18 cellular contexts compared by ENCODE assay signal in genomic region chr20:2557873-2558580, GRCh38. TPM values are rescaled to one million over a fixed set of nuclear protein-coding genes. Genes with fewer than 3 reads are reported as not detected.
DNase-seq lines count a peak whose midpoint lies in the region; ATAC-seq, FAIRE-seq and TF ChIP-seq lines count a peak whose summit lies in the region.
"Had no signal": no experiment of that assay in that cellular context is flagged by ENCODE, and none has a peak within 500 bp of the region (broad histone marks: within the 10 kb centered on the region; RNA-seq: fewer than 3 reads in every experiment).

No MANE protein-coding gene starts in this region.

- H3K14ac ChIP-seq in H9 (ENCODE audit: insufficient read depth, low read length) = no peak overlapping the region; the same call in 1 of the 2 replicates
- no peak overlapping the region for H3K14ac ChIP-seq in mesenchymal stem cell (ENCODE audit: low read length in 2 of 2)

- H2AFZ ChIP-seq in H9 (ENCODE audit: low read length) (no peak overlapping the region), astrocyte (ENCODE audit: low read depth, low read length) (no peak overlapping the region), osteoblast (ENCODE audit: low read length) (no peak overlapping the region), mesenchymal stem cell (ENCODE audit: low read depth, low read length) (no peak overlapping the region)

- H3K27ac Mint-ChIP-seq in H9 (no peak overlapping the region), astrocyte (ENCODE audit: unreplicated experiment) (no peak overlapping the region)

- no peak for TF ChIP-seq CTCF in H9 (conservative IDR thresholded peaks at IDR 0.05)
- TF ChIP-seq CTCF in astrocyte (IDR thresholded peaks at IDR 0.05; ENCODE audit: insufficient read depth, low read depth, low read length) = no peak
- no peak for TF ChIP-seq CTCF in osteoblast (IDR thresholded peaks at IDR 0.05; ENCODE audit: extremely low read depth, low read depth, low read length)

- H4K8ac ChIP-seq in H9 (replicated peaks; ENCODE audit: insufficient read length, low read depth, low read length) = no peak overlapping the region
- H4K8ac ChIP-seq in mesenchymal stem cell (ENCODE audit: low read length) = no peak overlapping the region

- no peaks in the 10 kb centered on the region for H3K9me3 ChIP-seq in H9 (ENCODE audit: control insufficient read depth, low read depth, low read length)
- no peaks in the 10 kb centered on the region for H3K9me3 ChIP-seq in astrocyte (ENCODE audit: insufficient read depth, low read depth, low read length)
- H3K9me3 ChIP-seq in iPS-18a (ENCODE audit: control insufficient read depth, low read depth, low read length) = no peaks in the 10 kb centered on the region
- H3K9me3 ChIP-seq in osteoblast (ENCODE audit: low read depth, low read length) = no peaks in the 10 kb centered on the region
- no peaks in the 10 kb centered on the region for H3K9me3 ChIP-seq in mesenchymal stem cell (ENCODE audit: control insufficient read depth, low read length)
- H3K9me3 ChIP-seq: BLaER1, upper lobe of left lung had no signal

- H2BK5ac ChIP-seq in H9 (ENCODE audit: insufficient read length, low read length) = no peak overlapping the region
- H2BK5ac ChIP-seq in mesenchymal stem cell (ENCODE audit: low read depth, low read length, poor library complexity, severe bottlenecking) = no peak overlapping the region

- H3K27me3 Mint-ChIP-seq in H9 (ENCODE audit: low read depth) (peaks cover 90% of the 10 kb centered on the region), astrocyte (ENCODE audit: low read depth, unreplicated experiment) (peaks cover 70% of the 10 kb centered on the region)

- peaks cover 4 to 5% of the 10 kb centered on the region in 2 experiments; a peak in 1 of 4 replicates for H3K4me1 Mint-ChIP-seq in H9
- no peaks in the 10 kb centered on the region for H3K4me1 Mint-ChIP-seq in astrocyte (ENCODE audit: low read depth, unreplicated experiment)

- no peak overlapping the region for H2BK120ac ChIP-seq in H9 (ENCODE audit: low read depth, low read length, poor library complexity, severe bottlenecking)
- H2BK120ac ChIP-seq in mesenchymal stem cell (ENCODE audit: low read depth, low read length) = no peak overlapping the region

- ATAC-seq in HG03108 (IDR thresholded peaks at IDR 0.05; ENCODE audit: unreplicated experiment) = no peak

- no peak overlapping the region for H3K18ac ChIP-seq in H9 (ENCODE audit: insufficient read length, low read depth, low read length)
- H3K18ac ChIP-seq in mesenchymal stem cell (ENCODE audit: low read depth in 1 of 2, low read length in 2 of 2) = no peak overlapping the region

- H2BK12ac ChIP-seq in H9 (ENCODE audit: insufficient read length, low read depth, low read length) = no peak overlapping the region
- no peak overlapping the region for H2BK12ac ChIP-seq in mesenchymal stem cell (ENCODE audit: low read length in 2 of 2)

- DNase-seq in H9 (no peak), astrocyte (ENCODE audit: low read depth) (no peak), osteoblast (ENCODE audit: insufficient read length, low spot score, missing footprints) (peak; percentile 57), NCI-H524 (lab: John Stamatoyannopoulos, UW) (no peak), mesenchymal stem cell (no peak)
- DNase-seq: activated T-cell treated with anti-CD3 and anti-CD28 coated beads, Interleukin-2, amount 50 U/mL, for 48 hours; DMS153; foreskin keratinocyte; islet precursor cell; NCI-H2029 treated with DMSO at 0.1 percent for 48 hours; NCI-H526; posterior cingulate gyrus had no signal

- no peaks in the 10 kb centered on the region for H3K79me2 ChIP-seq in H9 (ENCODE audit: insufficient read depth, low read length)
- H3K79me2 ChIP-seq in astrocyte (ENCODE audit: insufficient read depth, low read length) = no peaks in the 10 kb centered on the region
- H3K79me2 ChIP-seq in osteoblast (ENCODE audit: insufficient read depth, low read length) = no peaks in the 10 kb centered on the region

- H3K79me1 ChIP-seq in H9 (ENCODE audit: insufficient read depth, low read depth, low read length, poor library complexity, severe bottlenecking) (no peaks in the 10 kb centered on the region), mesenchymal stem cell (replicated peaks; ENCODE audit: low read length, poor library complexity, severe bottlenecking) (no peaks in the 10 kb centered on the region)

- no CpG with 5 or more reads among the region's 22 CpGs for WGBS in H9 (ENCODE audit: extremely low coverage, insufficient read length, low lambda C conversion rate)
- WGBS in mesenchymal stem cell = 54% methylated on average over 21 of the region's 22 CpGs

- no peak overlapping the region for H3K23ac ChIP-seq in H9 (ENCODE audit: insufficient read length, low read depth, low read length)
- H3K23ac ChIP-seq in mesenchymal stem cell (ENCODE audit: low read length in 2 of 2) = no peak overlapping the region

- H4K5ac ChIP-seq in H9 (ENCODE audit: insufficient read length, low read depth, low read length) = no peak overlapping the region

- peaks cover 25% of the 10 kb centered on the region for H3K27me3 ChIP-seq in H9 (ENCODE audit: insufficient read depth, low read length)
- peaks cover 42% of the 10 kb centered on the region for H3K27me3 ChIP-seq in astrocyte (ENCODE audit: insufficient read depth, low read length)
- H3K27me3 ChIP-seq in iPS-18a (ENCODE audit: control insufficient read depth, insufficient read depth, low read length) = peaks cover 59% of the 10 kb centered on the region
- H3K27me3 ChIP-seq in osteoblast (ENCODE audit: insufficient read depth, low read length) = peaks cover 59% of the 10 kb centered on the region
- H3K27me3 ChIP-seq in mesenchymal stem cell (ENCODE audit: control insufficient read depth in 1 of 2, insufficient read depth in 1 of 2, low read length in 2 of 2) = peaks cover 42 to 78% of the 10 kb centered on the region in 2 experiments
- H3K27me3 ChIP-seq: BLaER1 had no signal

- no peak for FAIRE-seq in astrocyte (lab: Jason Lieb, UNC)

- no peak overlapping the region for H3K27ac ChIP-seq in H9 (ENCODE audit: insufficient read length, low read depth, low read length)
- no peak overlapping the region for H3K27ac ChIP-seq in astrocyte (ENCODE audit: low read depth, low read length)
- no peak overlapping the region for H3K27ac ChIP-seq in iPS-18a (ENCODE audit: low read length)
- H3K27ac ChIP-seq in osteoblast (ENCODE audit: low read depth, low read length) = no peak overlapping the region
- H3K27ac ChIP-seq in mesenchymal stem cell (ENCODE audit: low read length, poor library complexity, severe bottlenecking) = no peak overlapping the region
- H3K27ac ChIP-seq: BLaER1, foreskin keratinocyte, SK-N-MC, upper lobe of left lung had no signal

- H3K23me2 ChIP-seq in H9 (ENCODE audit: insufficient read length, low read depth, low read length, poor library complexity, severe bottlenecking) = peaks cover 8% of the 10 kb centered on the region

- H3K4me3 Mint-ChIP-seq in H9 = peak overlapping the region; percentile 53 to 80
- H3K4me3 Mint-ChIP-seq in astrocyte (ENCODE audit: unreplicated experiment) = no peak overlapping the region

- no peak overlapping the region for H3T11ph ChIP-seq in H9 (ENCODE audit: low read length)

- H2BK15ac ChIP-seq in H9 (ENCODE audit: low read depth, low read length) = no peak overlapping the region; the same call in 1 of the 2 replicates
- no peak overlapping the region for H2BK15ac ChIP-seq in mesenchymal stem cell (ENCODE audit: low read depth, poor library complexity, severe bottlenecking)

- H3K56ac ChIP-seq in H9 (ENCODE audit: insufficient read length, low read depth, low read length) = no peak overlapping the region

- H2AK5ac ChIP-seq in H9 (ENCODE audit: insufficient read length, low read length) (no peak overlapping the region), mesenchymal stem cell (ENCODE audit: low read length, severe bottlenecking) (no peak overlapping the region)

- H3K36me3 Mint-ChIP-seq in H9 (ENCODE audit: insufficient read depth in 1 of 3, low read depth in 3 of 3) (no peaks in the 10 kb centered on the region; a peak in 1 of 7 replicates), astrocyte (ENCODE audit: low read depth, unreplicated experiment) (peaks cover 3% of the 10 kb centered on the region)

- peak overlapping the region; percentile 39 for H3K4me2 ChIP-seq in H9 (ENCODE audit: insufficient read depth, insufficient read length, low read length)
- peak overlapping the region; percentile 62 for H3K4me2 ChIP-seq in astrocyte (ENCODE audit: low read length)
- no peak overlapping the region for H3K4me2 ChIP-seq in osteoblast (ENCODE audit: insufficient read depth, low read length)
- no peak overlapping the region for H3K4me2 ChIP-seq in mesenchymal stem cell (ENCODE audit: low read length, poor library complexity, severe bottlenecking)
- H3K4me2 ChIP-seq: BLaER1 had no signal

- no peaks in the 10 kb centered on the region for H3K36me3 ChIP-seq in astrocyte (ENCODE audit: insufficient read depth, low read length)
- H3K36me3 ChIP-seq in iPS-18a (ENCODE audit: control insufficient read depth, low read depth, low read length) = no peaks in the 10 kb centered on the region
- no peaks in the 10 kb centered on the region for H3K36me3 ChIP-seq in osteoblast (ENCODE audit: insufficient read depth, low read length)
- no peaks in the 10 kb centered on the region for H3K36me3 ChIP-seq in mesenchymal stem cell (ENCODE audit: control insufficient read depth in 1 of 2, insufficient read depth in 2 of 2, low read depth in 1 of 2, low read length in 2 of 2)
- H3K36me3 ChIP-seq: BLaER1, upper lobe of left lung had no signal

- no peak overlapping the region for H2BK20ac ChIP-seq in H9 (ENCODE audit: low read depth, low read length, poor library complexity, severe bottlenecking)

- H3K9me3 Mint-ChIP-seq in H9 = no peaks in the 10 kb centered on the region
- H3K9me3 Mint-ChIP-seq in astrocyte (ENCODE audit: unreplicated experiment) = no peaks in the 10 kb centered on the region

- H4K91ac ChIP-seq in H9 (ENCODE audit: insufficient read length, low read depth, low read length) (no peak overlapping the region), mesenchymal stem cell (ENCODE audit: low read length) (no peak overlapping the region)

- H3K9ac ChIP-seq in H9 (ENCODE audit: extremely low read depth, insufficient read length, low read length) = no peak overlapping the region
- H3K9ac ChIP-seq in astrocyte (ENCODE audit: low read length) = no peak overlapping the region
- no peak overlapping the region for H3K9ac ChIP-seq in iPS-18a (ENCODE audit: low read length)
- no peak overlapping the region for H3K9ac ChIP-seq in mesenchymal stem cell (ENCODE audit: low read length)
- H3K9ac ChIP-seq: BLaER1 had no signal

- H4K20me1 ChIP-seq in H9 (ENCODE audit: control insufficient read depth, insufficient read depth, insufficient read length) = no peaks in the 10 kb centered on the region
- no peaks in the 10 kb centered on the region for H4K20me1 ChIP-seq in astrocyte (ENCODE audit: insufficient read depth, low read length)
- H4K20me1 ChIP-seq in osteoblast (ENCODE audit: insufficient read depth, low read length) = no peaks in the 10 kb centered on the region
- H4K20me1 ChIP-seq: BLaER1 had no signal

- H3K4ac ChIP-seq in H9 (ENCODE audit: low read depth, low read length) = no peak overlapping the region
- no peak overlapping the region for H3K4ac ChIP-seq in mesenchymal stem cell (ENCODE audit: low read depth in 1 of 2, low read length in 2 of 2)

- H3K4me3 ChIP-seq in astrocyte (ENCODE audit: insufficient read depth, low read depth, low read length) (no peak overlapping the region), iPS-18a (ENCODE audit: low read length) (peak overlapping the region; percentile 62), osteoblast (ENCODE audit: insufficient read depth, low read length) (no peak overlapping the region), mesenchymal stem cell (ENCODE audit: insufficient read depth in 1 of 2, low read depth in 1 of 2, low read length in 2 of 2) (peak overlapping the region in 1 of 2 experiments; percentile 44)
- H3K4me3 ChIP-seq: BLaER1, SK-N-MC, smooth muscle cell had no signal

- no peaks in the 10 kb centered on the region for H3K4me1 ChIP-seq in H9 (ENCODE audit: insufficient read depth, low read length)
- no peaks in the 10 kb centered on the region for H3K4me1 ChIP-seq in astrocyte (ENCODE audit: insufficient read depth, low read length)
- no peaks in the 10 kb centered on the region for H3K4me1 ChIP-seq in iPS-18a (ENCODE audit: control insufficient read depth, low read depth, low read length)
- no peaks in the 10 kb centered on the region for H3K4me1 ChIP-seq in osteoblast (ENCODE audit: insufficient read depth, low read length)
- peaks cover 5% of the 10 kb centered on the region for H3K4me1 ChIP-seq in mesenchymal stem cell (ENCODE audit: control insufficient read depth, insufficient read depth, low read depth, low read length)
- H3K4me1 ChIP-seq: BLaER1, foreskin keratinocyte had no signal

RNA-seq across cellular contexts. Expression of gene TMC2, which starts 21.7 kb away (rescaled TPM):
- total RNA-seq in H9 (2021) = not detected in 2 replicates
- not detected in 2 replicates for total RNA-seq in astrocyte
- total RNA-seq in osteoblast = not detected in 2 replicates
- not detected for polyA plus RNA-seq in mesenchymal stem cell (2013, experiment 1 of 2)
- polyA plus RNA-seq in mesenchymal stem cell (2013, experiment 2 of 2) = not detected
- total RNA-seq: foreskin keratinocyte, smooth muscle cell had no signal
- polyA plus RNA-seq: foreskin keratinocyte, smooth muscle cell had no signal

RNA-seq across cellular contexts. Expression of gene ZNF343, which starts 49.3 kb away (rescaled TPM):
- total RNA-seq in H9 (2021) = 3.4 and 4.0 TPM in 2 replicates
- 7.8 and 9.6 TPM in 2 replicates for total RNA-seq in astrocyte
- total RNA-seq in osteoblast = 6.9 and 12.7 TPM in 2 replicates
- polyA plus RNA-seq in mesenchymal stem cell (2013, experiment 1 of 2) = 7.4 TPM
- 6.6 TPM for polyA plus RNA-seq in mesenchymal stem cell (2013, experiment 2 of 2)

Comparison
In these comparisons a context has a peak if more than half of its experiments do, and no peak if none do; other contexts are left out.
1. H3K4me2 ChIP-seq: peak in H9 (single experiment) and astrocyte (single experiment); none in osteoblast (single experiment) and mesenchymal stem cell (single experiment).